13 cellular contexts compared by ENCODE assay signal in genomic region chr12:120159509-120160237, GRCh38.
"Had no signal": no experiment of that assay in that cellular context is flagged by ENCODE, and none has a peak within 500 bp of the region (broad histone marks: within the 10 kb centered on the region; RNA-seq: fewer than 3 reads in every experiment).

No MANE protein-coding gene starts in this region.

- ATAC-seq: esophagus mucosa; naive thymus-derived CD4-positive, alpha-beta T cell; stimulated activated naive CD8-positive, alpha-beta T cell treated with anti-CD3 and anti-CD28 coated beads, Interleukin-15, amount 100 ng/mL, for 72 hours had no signal

- H3K27me3 Mint-ChIP-seq: activated B cell treated with CpG ODN at 0.5 μM for 24 hours; naive thymus-derived CD4-positive, alpha-beta T cell; stimulated activated naive CD8-positive, alpha-beta T cell treated with anti-CD3 and anti-CD28 coated beads, Interleukin-15, amount 100 ng/mL, for 72 hours had no signal

- H3K4me1 ChIP-seq: adrenal gland had no signal

- H3K4me3 Mint-ChIP-seq: activated B cell treated with CpG ODN at 0.5 μM for 24 hours; naive thymus-derived CD4-positive, alpha-beta T cell; stimulated activated naive CD8-positive, alpha-beta T cell treated with anti-CD3 and anti-CD28 coated beads, Interleukin-15, amount 100 ng/mL, for 72 hours; T-helper 2 cell treated with Interferon-gamma antibody and Interleukin-4, amounts not matched to agents 5 μg/mL and 100 μg/mL, for 36 hours had no signal

- H3K9me3 Mint-ChIP-seq: activated B cell treated with CpG ODN at 0.5 μM for 24 hours; stimulated activated naive CD8-positive, alpha-beta T cell treated with anti-CD3 and anti-CD28 coated beads, Interleukin-15, amount 100 ng/mL, for 72 hours; T-helper 2 cell treated with Interferon-gamma antibody and Interleukin-4, amounts not matched to agents 5 μg/mL and 100 μg/mL, for 36 hours had no signal

- H3K4me1 Mint-ChIP-seq: activated B cell treated with CpG ODN at 0.5 μM for 24 hours; stimulated activated naive CD8-positive, alpha-beta T cell treated with anti-CD3 and anti-CD28 coated beads, Interleukin-15, amount 100 ng/mL, for 72 hours had no signal

- DNase-seq: activated B cell treated with CpG ODN at 0.5 μM for 24 hours; activated CD4-positive, alpha-beta T cell treated with anti-CD3 and anti-CD28 coated beads for 48 hours; activated naive CD4-positive, alpha-beta T cell treated with anti-CD3 and anti-CD28 coated beads, Interleukin-2, amount 50 U/mL, for 16 hours; caudate nucleus; naive thymus-derived CD4-positive, alpha-beta T cell; stimulated activated naive CD8-positive, alpha-beta T cell treated with anti-CD3 and anti-CD28 coated beads, Interleukin-15, amount 100 ng/mL, for 72 hours; SW 1271 had no signal

- H3K27ac ChIP-seq: adrenal gland, neutrophil had no signal

- FAIRE-seq: colon, endometrium had no signal

- H3K27me3 ChIP-seq: adrenal gland, neutrophil had no signal

- H3K9me3 ChIP-seq: adrenal gland, neutrophil had no signal

- H3K4me3 ChIP-seq: adrenal gland had no signal

- H3K27ac Mint-ChIP-seq: activated B cell treated with CpG ODN at 0.5 μM for 24 hours; T-helper 2 cell treated with Interferon-gamma antibody and Interleukin-4, amounts not matched to agents 5 μg/mL and 100 μg/mL, for 36 hours had no signal
